In the genomic region with DNA sequence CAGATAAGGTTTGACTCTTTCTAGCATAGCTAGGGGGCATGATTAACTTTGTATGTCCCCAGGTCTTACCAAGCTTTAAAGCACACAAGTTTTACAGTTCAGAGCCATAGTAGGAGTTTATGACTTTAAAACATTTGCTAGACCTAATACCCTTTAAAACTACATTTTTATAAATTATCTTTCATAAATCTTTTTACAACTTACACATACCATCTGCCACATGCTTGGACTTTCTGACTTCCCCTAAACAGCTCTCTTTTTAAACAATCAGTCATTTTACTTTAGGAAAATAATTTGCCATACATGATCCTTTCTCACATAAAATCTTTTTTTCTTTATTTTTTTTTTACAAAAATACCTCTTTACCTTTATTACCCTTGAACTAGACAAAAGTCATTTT, we compare ENCODE assay signal across 2 cellular contexts.
TF ChIP-seq lines count a peak whose summit lies in the region.

No MANE protein-coding gene starts in this region.

TF ChIP-seq in GM23338, 12 proteins besides CTCF, POLR2A, EP300 and RAD21 (continued from another document):
- TF ChIP-seq REST (IDR thresholded peaks at IDR 0.05; ENCODE audit: unreplicated experiment) (no peak), ETS1 (IDR thresholded peaks at IDR 0.05) (no peak), CREB1 (CRISPR knock-in tag; IDR thresholded peaks at IDR 0.05; ENCODE audit: low read depth) (no peak), NANOG (IDR thresholded peaks at IDR 0.05; ENCODE audit: borderline replicate concordance) (no peak), STAT1 (IDR thresholded peaks at IDR 0.05; ENCODE audit: unreplicated experiment) (no peak), ZNF114 (CRISPR knock-in tag; IDR thresholded peaks at IDR 0.05) (no peak), JUNB (IDR thresholded peaks at IDR 0.05; ENCODE audit: unreplicated experiment) (no peak), EZH2 (IDR thresholded peaks at IDR 0.05; ENCODE audit: low read depth, unreplicated experiment) (no peak), POLR2AphosphoS5 (IDR thresholded peaks at IDR 0.05; ENCODE audit: low read depth) (no peak)
- TF ChIP-seq, protein P1, sequence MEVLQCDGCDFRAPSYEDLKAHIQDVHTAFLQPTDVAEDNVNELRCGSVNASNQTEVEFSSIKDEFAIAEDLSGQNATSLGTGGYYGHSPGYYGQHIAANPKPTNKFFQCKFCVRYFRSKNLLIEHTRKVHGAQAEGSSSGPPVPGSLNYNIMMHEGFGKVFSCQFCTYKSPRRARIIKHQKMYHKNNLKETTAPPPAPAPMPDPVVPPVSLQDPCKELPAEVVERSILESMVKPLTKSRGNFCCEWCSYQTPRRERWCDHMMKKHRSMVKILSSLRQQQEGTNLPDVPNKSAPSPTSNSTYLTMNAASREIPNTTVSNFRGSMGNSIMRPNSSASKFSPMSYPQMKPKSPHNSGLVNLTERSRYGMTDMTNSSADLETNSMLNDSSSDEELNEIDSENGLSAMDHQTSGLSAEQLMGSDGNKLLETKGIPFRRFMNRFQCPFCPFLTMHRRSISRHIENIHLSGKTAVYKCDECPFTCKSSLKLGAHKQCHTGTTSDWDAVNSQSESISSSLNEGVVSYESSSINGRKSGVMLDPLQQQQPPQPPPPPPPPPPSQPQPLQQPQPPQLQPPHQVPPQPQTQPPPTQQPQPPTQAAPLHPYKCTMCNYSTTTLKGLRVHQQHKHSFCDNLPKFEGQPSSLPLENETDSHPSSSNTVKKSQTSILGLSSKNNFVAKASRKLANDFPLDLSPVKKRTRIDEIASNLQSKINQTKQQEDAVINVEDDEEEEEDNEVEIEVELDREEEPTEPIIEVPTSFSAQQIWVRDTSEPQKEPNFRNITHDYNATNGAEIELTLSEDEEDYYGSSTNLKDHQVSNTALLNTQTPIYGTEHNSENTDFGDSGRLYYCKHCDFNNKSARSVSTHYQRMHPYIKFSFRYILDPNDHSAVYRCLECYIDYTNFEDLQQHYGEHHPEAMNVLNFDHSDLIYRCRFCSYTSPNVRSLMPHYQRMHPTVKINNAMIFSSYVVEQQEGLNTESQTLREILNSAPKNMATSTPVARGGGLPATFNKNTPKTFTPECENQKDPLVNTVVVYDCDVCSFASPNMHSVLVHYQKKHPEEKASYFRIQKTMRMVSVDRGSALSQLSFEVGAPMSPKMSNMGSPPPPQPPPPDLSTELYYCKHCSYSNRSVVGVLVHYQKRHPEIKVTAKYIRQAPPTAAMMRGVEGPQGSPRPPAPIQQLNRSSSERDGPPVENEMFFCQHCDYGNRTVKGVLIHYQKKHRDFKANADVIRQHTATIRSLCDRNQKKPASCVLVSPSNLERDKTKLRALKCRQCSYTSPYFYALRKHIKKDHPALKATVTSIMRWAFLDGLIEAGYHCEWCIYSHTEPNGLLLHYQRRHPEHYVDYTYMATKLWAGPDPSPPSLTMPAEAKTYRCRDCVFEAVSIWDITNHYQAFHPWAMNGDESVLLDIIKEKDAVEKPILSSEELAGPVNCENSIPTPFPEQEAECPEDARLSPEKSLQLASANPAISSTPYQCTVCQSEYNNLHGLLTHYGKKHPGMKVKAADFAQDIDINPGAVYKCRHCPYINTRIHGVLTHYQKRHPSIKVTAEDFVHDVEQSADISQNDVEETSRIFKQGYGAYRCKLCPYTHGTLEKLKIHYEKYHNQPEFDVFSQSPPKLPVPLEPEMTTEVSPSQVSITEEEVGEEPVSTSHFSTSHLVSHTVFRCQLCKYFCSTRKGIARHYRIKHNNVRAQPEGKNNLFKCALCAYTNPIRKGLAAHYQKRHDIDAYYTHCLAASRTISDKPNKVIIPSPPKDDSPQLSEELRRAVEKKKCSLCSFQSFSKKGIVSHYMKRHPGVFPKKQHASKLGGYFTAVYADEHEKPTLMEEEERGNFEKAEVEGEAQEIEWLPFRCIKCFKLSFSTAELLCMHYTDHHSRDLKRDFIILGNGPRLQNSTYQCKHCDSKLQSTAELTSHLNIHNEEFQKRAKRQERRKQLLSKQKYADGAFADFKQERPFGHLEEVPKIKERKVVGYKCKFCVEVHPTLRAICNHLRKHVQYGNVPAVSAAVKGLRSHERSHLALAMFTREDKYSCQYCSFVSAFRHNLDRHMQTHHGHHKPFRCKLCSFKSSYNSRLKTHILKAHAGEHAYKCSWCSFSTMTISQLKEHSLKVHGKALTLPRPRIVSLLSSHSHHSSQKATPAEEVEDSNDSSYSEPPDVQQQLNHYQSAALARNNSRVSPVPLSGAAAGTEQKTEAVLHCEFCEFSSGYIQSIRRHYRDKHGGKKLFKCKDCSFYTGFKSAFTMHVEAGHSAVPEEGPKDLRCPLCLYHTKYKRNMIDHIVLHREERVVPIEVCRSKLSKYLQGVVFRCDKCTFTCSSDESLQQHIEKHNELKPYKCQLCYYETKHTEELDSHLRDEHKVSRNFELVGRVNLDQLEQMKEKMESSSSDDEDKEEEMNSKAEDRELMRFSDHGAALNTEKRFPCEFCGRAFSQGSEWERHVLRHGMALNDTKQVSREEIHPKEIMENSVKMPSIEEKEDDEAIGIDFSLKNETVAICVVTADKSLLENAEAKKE (CRISPR knock-in tag; IDR thresholded peaks at IDR 0.05) = no peak

TF ChIP-seq in K562, 482 proteins besides CTCF, POLR2A, EP300 and RAD21 (continued from another document):
- TF ChIP-seq MCM7 (IDR thresholded peaks at IDR 0.05) (no peak), CC2D1A (IDR thresholded peaks at IDR 0.05) (no peak), MYBL2 (IDR thresholded peaks at IDR 0.05; ENCODE audit: low read depth) (no peak), MYBL2 (CRISPR knock-in tag; IDR thresholded peaks at IDR 0.05; ENCODE audit: borderline replicate concordance) (no peak), ZNF174 (CRISPR knock-in tag; IDR thresholded peaks at IDR 0.05) (no peak), NRF1 (conservative IDR thresholded peaks at IDR 0.05 in 1 of 2, IDR thresholded peaks at IDR 0.05 in 1 of 2) (no peak), GTF2A2 (tag; IDR thresholded peaks at IDR 0.05) (no peak), KLF13 (tag; IDR thresholded peaks at IDR 0.05; ENCODE audit: borderline replicate concordance, low read depth) (no peak), MTA3 (IDR thresholded peaks at IDR 0.05; ENCODE audit: borderline replicate concordance) (no peak), ETV6 (IDR thresholded peaks at IDR 0.05; ENCODE audit: borderline replicate concordance in 1 of 2, low read depth in 2 of 2, low read length in 1 of 2) (no peak), ETV6 (CRISPR knock-in tag; IDR thresholded peaks at IDR 0.05; ENCODE audit: borderline replicate concordance) (no peak), TAL1 (IDR thresholded peaks at IDR 0.05) (no peak), PRDM10 (IDR thresholded peaks at IDR 0.05; ENCODE audit: partially characterized antibody) (no peak), TFE3 (CRISPR knock-in tag; IDR thresholded peaks at IDR 0.05) (no peak), KLF6 (CRISPR knock-in tag; IDR thresholded peaks at IDR 0.05; ENCODE audit: borderline replicate concordance) (no peak)
